22 cellular contexts compared by ENCODE assay signal in genomic region chr11:75949023-75949672, GRCh38.
DNase-seq lines count a peak whose midpoint lies in the region; ATAC-seq, FAIRE-seq and TF ChIP-seq lines count a peak whose summit lies in the region.
"Had no signal": no experiment of that assay in that cellular context is flagged by ENCODE, and none has a peak within 500 bp of the region (broad histone marks: within the 10 kb centered on the region; RNA-seq: fewer than 3 reads in every experiment).

No MANE protein-coding gene starts in this region.

- no peak overlapping the region for H3K4me2 ChIP-seq in HepG2 (ENCODE audit: low read depth, low read length)
- H3K4me2 ChIP-seq: KMS-11 had no signal

- in situ Hi-C loops in HepG2 (cut with HindIII; ENCODE audit: extremely low pct_ligation_motif_present, low pct_unique_long_range_greater_than_20kb) = no loop called here

- no peaks in the 10 kb centered on the region for H3K9me3 ChIP-seq in HEK293 (ENCODE audit: control insufficient read depth, insufficient read depth, low read depth, low read length)
- H3K9me3 ChIP-seq in HepG2 (ENCODE audit: low read length) = no peaks in the 10 kb centered on the region
- no peaks in the 10 kb centered on the region for H3K9me3 ChIP-seq in spleen
- H3K9me3 ChIP-seq: uterus had no signal

- TF ChIP-seq EP300 in HepG2 (IDR thresholded peaks at IDR 0.05; ENCODE audit: low read depth in 2 of 2, low read length in 2 of 2) = no peak
- no peak for TF ChIP-seq EP300 in HepG2 (CRISPR knock-in tag; IDR thresholded peaks at IDR 0.05; ENCODE audit: borderline replicate concordance)

- no peak overlapping the region for H3K27ac ChIP-seq in HEK293 (ENCODE audit: extremely low read depth, low read depth, low read length)
- H3K27ac ChIP-seq in HepG2 (ENCODE audit: extremely low read length, insufficient read depth, low read length) = no peak overlapping the region
- H3K27ac ChIP-seq in spleen = no peak overlapping the region
- H3K27ac ChIP-seq: C4-2B, KMS-11, parathyroid adenoma, uterus had no signal

- H2AFZ ChIP-seq in HepG2 (ENCODE audit: low read length) = no peak overlapping the region
- H2AFZ ChIP-seq: parathyroid adenoma had no signal

- H3K9ac ChIP-seq in HepG2 (ENCODE audit: insufficient read depth, low read depth, low read length) = no peak overlapping the region
- H3K9ac ChIP-seq: KMS-11, parathyroid adenoma had no signal

- no peak overlapping the region for H3K4me3 ChIP-seq in AG10803 (ENCODE audit: low read length)
- no peak overlapping the region for H3K4me3 ChIP-seq in HEK293 (ENCODE audit: low read depth, low read length)
- H3K4me3 ChIP-seq in HepG2 (replicated peaks in 1 of 3; ENCODE audit: insufficient read depth in 1 of 3, low read depth in 2 of 3, low read length in 3 of 3) = no peak overlapping the region
- no peak overlapping the region for H3K4me3 ChIP-seq in spleen
- H3K4me3 ChIP-seq: uterus had no signal

- CTCF ChIA-PET in HEK293 (lab: Yijun Ruan, JAX) = interaction anchor here (2.4 kb wide), 1 partner anchor 52 kb away, joined by 5 read pairs; no protein-coding TSS in a partner anchor
- CTCF ChIA-PET in HepG2 (lab: Yijun Ruan, JAX; ENCODE audit: low intra/inter-chr PET ratio, low total read pairs) = no interaction called here

- H4K20me1 ChIP-seq in HepG2 (ENCODE audit: insufficient read depth, low read length) = no peaks in the 10 kb centered on the region

- no peak for ATAC-seq in HepG2
- ATAC-seq: effector memory CD8-positive, alpha-beta T cell; natural killer cell treated with Interleukin-12 subunit alpha and Interleukin-12 subunit beta and Interleukin-15 and Interleukin-18, amount 100 ng/mL, for 72 hours had no signal

- no peaks in the 10 kb centered on the region for H3K27me3 ChIP-seq in HepG2 (ENCODE audit: control insufficient read depth in 1 of 2, insufficient read depth in 2 of 2, low read length in 2 of 2)
- no peaks in the 10 kb centered on the region for H3K27me3 ChIP-seq in spleen (replicated peaks in 1 of 7)
- H3K27me3 ChIP-seq: uterus had no signal

- intact Hi-C loops in HepG2 (cut with micrococcal nuclease; ENCODE audit: unreplicated experiment) (no loop called here), spleen (cut with DNase I; ENCODE audit: low total_unique reads) (no loop called here)

- DNase-seq in AG10803 (ENCODE audit: low read depth) (peak; percentile 70), amniotic epithelial cell (ENCODE audit: low read depth) (peak; percentile 14), inferior parietal cortex (ENCODE audit: extremely low spot score) (peak; percentile 25), HepG2 (ENCODE audit: low spot score) (no peak), NCI-H2029 (lab: John Stamatoyannopoulos, UW) (no peak), NCI-H146 treated with DMSO at 0.1 percent for 48 hours (lab: John Stamatoyannopoulos, UW; ENCODE audit: unreplicated experiment) (no peak), spleen (no peak)
- DNase-seq: activated CD4-positive, alpha-beta memory T cell treated with anti-CD3 and anti-CD28 coated beads for 36 hours; activated naive CD4-positive, alpha-beta T cell; activated T-cell treated with anti-CD3 and anti-CD28 coated beads for 4 hours; effector memory CD8-positive, alpha-beta T cell; NCI-H748 treated with DMSO at 0.1 percent for 48 hours; SIG-M5; stimulated activated CD4-positive, alpha-beta T cell treated with anti-CD3 and anti-CD28 coated beads, Interleukin-4, amount 100 ng/mL, for 1 hour; T-helper 2 cell; uterus had no signal

- TF ChIP-seq CTCF in AG10803 (conservative IDR thresholded peaks at IDR 0.05; ENCODE audit: low read length) (no peak), HEK293 (tag by site-specific recombination; IDR thresholded peaks at IDR 0.05) (no peak), HepG2 (CRISPR knock-in tag; IDR thresholded peaks at IDR 0.05) (no peak), spleen (IDR thresholded peaks at IDR 0.05 in 8 of 11, conservative IDR thresholded peaks at IDR 0.05 in 3 of 11) (no peak)

- TF ChIP-seq RAD21 in HepG2 (CRISPR knock-in tag; IDR thresholded peaks at IDR 0.05) = no peak

- H3K79me2 ChIP-seq in HepG2 (ENCODE audit: insufficient read depth, low read length) = no peaks in the 10 kb centered on the region
- H3K79me2 ChIP-seq: parathyroid adenoma had no signal

- POLR2A ChIA-PET in HEK293 (lab: Yijun Ruan, JAX) (no interaction called here), HepG2 (lab: Yijun Ruan, JAX) (no interaction called here)

- no peak for FAIRE-seq in HepG2 (lab: Jason Lieb, UNC)
- FAIRE-seq: A204.1 had no signal

- peaks cover 15% of the 10 kb centered on the region for H3K4me1 ChIP-seq in HEK293 (ENCODE audit: control insufficient read depth, insufficient read depth, low read length)
- no peaks in the 10 kb centered on the region for H3K4me1 ChIP-seq in HepG2 (ENCODE audit: insufficient read depth, low read length)
- H3K4me1 ChIP-seq in spleen = peaks cover 9 to 71% (median 27%) of the 10 kb centered on the region in 6 donors
- H3K4me1 ChIP-seq: uterus had no signal

- 94% methylated on average over 6 of the region's 6 CpGs for WGBS in HepG2 (ENCODE audit: low lambda C conversion rate)
- 82 to 92% (median 88%) methylated on average over 6 of the region's 6 CpGs for WGBS in spleen, 5 donors

- no peak for TF ChIP-seq POLR2A in HepG2 (IDR thresholded peaks at IDR 0.05; ENCODE audit: insufficient read depth in 1 of 2, low read depth in 2 of 2, low read length in 2 of 2)
- no peak for TF ChIP-seq POLR2A in spleen (IDR thresholded peaks at IDR 0.05)

- no TSS peak for BruUV-seq in HepG2 (replicated peaks; lab: Mats Ljungman, UMichigan)

- H3K36me3 ChIP-seq in HEK293 (ENCODE audit: control insufficient read depth in 2 of 2, insufficient read depth in 1 of 2, low read length in 2 of 2) (no peaks in the 10 kb centered on the region), HepG2 (replicated peaks in 1 of 2; ENCODE audit: control insufficient read depth in 1 of 2, insufficient read depth in 2 of 2, low read length in 2 of 2) (no peaks in the 10 kb centered on the region), spleen (peaks cover 0 to 2% (median 0%) of the 10 kb centered on the region in 6 donors)
- H3K36me3 ChIP-seq: uterus had no signal

TF ChIP-seq in HEK293, 187 proteins besides CTCF, POLR2A, EP300 and RAD21:
- no peak for TF ChIP-seq ZXDB (tag by site-specific recombination; IDR thresholded peaks at IDR 0.05)
- TF ChIP-seq, protein P1, sequence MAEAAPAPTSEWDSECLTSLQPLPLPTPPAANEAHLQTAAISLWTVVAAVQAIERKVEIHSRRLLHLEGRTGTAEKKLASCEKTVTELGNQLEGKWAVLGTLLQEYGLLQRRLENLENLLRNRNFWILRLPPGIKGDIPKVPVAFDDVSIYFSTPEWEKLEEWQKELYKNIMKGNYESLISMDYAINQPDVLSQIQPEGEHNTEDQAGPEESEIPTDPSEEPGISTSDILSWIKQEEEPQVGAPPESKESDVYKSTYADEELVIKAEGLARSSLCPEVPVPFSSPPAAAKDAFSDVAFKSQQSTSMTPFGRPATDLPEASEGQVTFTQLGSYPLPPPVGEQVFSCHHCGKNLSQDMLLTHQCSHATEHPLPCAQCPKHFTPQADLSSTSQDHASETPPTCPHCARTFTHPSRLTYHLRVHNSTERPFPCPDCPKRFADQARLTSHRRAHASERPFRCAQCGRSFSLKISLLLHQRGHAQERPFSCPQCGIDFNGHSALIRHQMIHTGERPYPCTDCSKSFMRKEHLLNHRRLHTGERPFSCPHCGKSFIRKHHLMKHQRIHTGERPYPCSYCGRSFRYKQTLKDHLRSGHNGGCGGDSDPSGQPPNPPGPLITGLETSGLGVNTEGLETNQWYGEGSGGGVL (tag by site-specific recombination; IDR thresholded peaks at IDR 0.05) = 0 out of 2 replicates have a peak, but pooled peaks have one; percentile 11
- TF ChIP-seq SCRT2 (tag by site-specific recombination; IDR thresholded peaks at IDR 0.05) = peak; percentile 70
- no peak for TF ChIP-seq ZNF16 (tag by site-specific recombination; IDR thresholded peaks at IDR 0.05; ENCODE audit: low read depth)
- peak; percentile 37; the same call in 1 of the 2 replicates for TF ChIP-seq ZBTB17 (tag by site-specific recombination; IDR thresholded peaks at IDR 0.05)
- peak; percentile 30; the same call in 1 of the 2 replicates for TF ChIP-seq ZNF366 (tag by site-specific recombination; conservative IDR thresholded peaks at IDR 0.05)
- peak; percentile 52 for TF ChIP-seq ZNF341 (tag by site-specific recombination; IDR thresholded peaks at IDR 0.05; ENCODE audit: low read depth)

TF ChIP-seq in HepG2, 621 proteins besides CTCF, POLR2A, EP300 and RAD21:
- TF ChIP-seq PAWR (CRISPR knock-in tag; IDR thresholded peaks at IDR 0.05; ENCODE audit: borderline replicate concordance) (no peak), RORA (CRISPR knock-in tag; IDR thresholded peaks at IDR 0.05) (no peak)

Comparison
In these comparisons a context has a peak if more than half of its experiments do, and no peak if none do; other contexts are left out.
1. DNase-seq: peak in AG10803 (single experiment), amniotic epithelial cell (single experiment) and inferior parietal cortex (single experiment); none in HepG2 (single experiment), NCI-H2029 (single experiment), NCI-H146 treated with DMSO at 0.1 percent for 48 hours (single experiment) and spleen (single experiment).